ENCODE assay signal across 1 cellular context in the genomic region with DNA sequence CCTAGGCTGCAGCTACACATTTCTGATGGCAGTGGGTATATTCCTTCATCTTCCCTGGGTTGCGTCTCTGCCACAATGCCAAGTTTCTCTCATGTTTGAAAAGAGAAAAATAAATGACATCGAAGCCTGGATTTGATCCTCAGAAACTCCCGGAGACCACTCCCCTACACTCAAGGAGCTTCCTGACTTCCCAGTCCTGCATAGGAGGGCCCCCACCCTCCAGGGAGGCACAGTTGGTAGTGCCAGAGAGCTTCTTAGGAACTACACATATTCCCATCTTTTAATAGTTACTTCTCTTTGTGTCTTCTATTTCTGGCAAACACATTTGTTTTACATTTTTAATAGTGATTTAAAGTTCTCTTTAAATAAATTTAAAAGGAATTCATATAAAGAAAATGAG.
TF ChIP-seq lines count a peak whose summit lies in the region.

No MANE protein-coding gene starts in this region.

TF ChIP-seq in WTC11, 78 proteins besides CTCF, POLR2A, EP300 and RAD21 (continued from another document):
- TF ChIP-seq, protein P1, sequence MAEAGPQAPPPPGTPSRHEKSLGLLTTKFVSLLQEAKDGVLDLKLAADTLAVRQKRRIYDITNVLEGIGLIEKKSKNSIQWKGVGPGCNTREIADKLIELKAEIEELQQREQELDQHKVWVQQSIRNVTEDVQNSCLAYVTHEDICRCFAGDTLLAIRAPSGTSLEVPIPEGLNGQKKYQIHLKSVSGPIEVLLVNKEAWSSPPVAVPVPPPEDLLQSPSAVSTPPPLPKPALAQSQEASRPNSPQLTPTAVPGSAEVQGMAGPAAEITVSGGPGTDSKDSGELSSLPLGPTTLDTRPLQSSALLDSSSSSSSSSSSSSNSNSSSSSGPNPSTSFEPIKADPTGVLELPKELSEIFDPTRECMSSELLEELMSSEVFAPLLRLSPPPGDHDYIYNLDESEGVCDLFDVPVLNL (CRISPR knock-in tag; IDR thresholded peaks at IDR 0.05; ENCODE audit: borderline replicate concordance, low read depth): no peak
- TF ChIP-seq, protein P2, sequence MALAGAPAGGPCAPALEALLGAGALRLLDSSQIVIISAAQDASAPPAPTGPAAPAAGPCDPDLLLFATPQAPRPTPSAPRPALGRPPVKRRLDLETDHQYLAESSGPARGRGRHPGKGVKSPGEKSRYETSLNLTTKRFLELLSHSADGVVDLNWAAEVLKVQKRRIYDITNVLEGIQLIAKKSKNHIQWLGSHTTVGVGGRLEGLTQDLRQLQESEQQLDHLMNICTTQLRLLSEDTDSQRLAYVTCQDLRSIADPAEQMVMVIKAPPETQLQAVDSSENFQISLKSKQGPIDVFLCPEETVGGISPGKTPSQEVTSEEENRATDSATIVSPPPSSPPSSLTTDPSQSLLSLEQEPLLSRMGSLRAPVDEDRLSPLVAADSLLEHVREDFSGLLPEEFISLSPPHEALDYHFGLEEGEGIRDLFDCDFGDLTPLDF (CRISPR knock-in tag; IDR thresholded peaks at IDR 0.05): no peak
- TF ChIP-seq NR3C1 (CRISPR knock-in tag; conservative IDR thresholded peaks at IDR 0.05; ENCODE audit: low read depth) (no peak), TCF7 (CRISPR knock-in tag; IDR thresholded peaks at IDR 0.05; ENCODE audit: low read depth) (no peak), ZNF232 (CRISPR knock-in tag; IDR thresholded peaks at IDR 0.05) (no peak), FOXK1 (CRISPR knock-in tag; IDR thresholded peaks at IDR 0.05) (no peak), GRHL2 (CRISPR knock-in tag; IDR thresholded peaks at IDR 0.05; ENCODE audit: insufficient replicate concordance, severe bottlenecking) (no peak), SP1 (CRISPR knock-in tag; conservative IDR thresholded peaks at IDR 0.05) (no peak), ZNF121 (CRISPR knock-in tag; IDR thresholded peaks at IDR 0.05) (no peak)
- TF ChIP-seq, protein P3, sequence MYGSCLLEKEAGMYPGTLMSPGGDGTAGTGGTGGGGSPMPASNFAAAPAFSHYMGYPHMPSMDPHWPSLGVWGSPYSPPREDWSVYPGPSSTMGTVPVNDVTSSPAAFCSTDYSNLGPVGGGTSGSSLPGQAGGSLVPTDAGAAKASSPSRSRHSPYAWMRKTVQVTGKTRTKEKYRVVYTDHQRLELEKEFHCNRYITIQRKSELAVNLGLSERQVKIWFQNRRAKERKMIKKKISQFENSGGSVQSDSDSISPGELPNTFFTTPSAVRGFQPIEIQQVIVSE (CRISPR knock-in tag; IDR thresholded peaks at IDR 0.05; ENCODE audit: borderline replicate concordance): no peak
- TF ChIP-seq, protein P4, sequence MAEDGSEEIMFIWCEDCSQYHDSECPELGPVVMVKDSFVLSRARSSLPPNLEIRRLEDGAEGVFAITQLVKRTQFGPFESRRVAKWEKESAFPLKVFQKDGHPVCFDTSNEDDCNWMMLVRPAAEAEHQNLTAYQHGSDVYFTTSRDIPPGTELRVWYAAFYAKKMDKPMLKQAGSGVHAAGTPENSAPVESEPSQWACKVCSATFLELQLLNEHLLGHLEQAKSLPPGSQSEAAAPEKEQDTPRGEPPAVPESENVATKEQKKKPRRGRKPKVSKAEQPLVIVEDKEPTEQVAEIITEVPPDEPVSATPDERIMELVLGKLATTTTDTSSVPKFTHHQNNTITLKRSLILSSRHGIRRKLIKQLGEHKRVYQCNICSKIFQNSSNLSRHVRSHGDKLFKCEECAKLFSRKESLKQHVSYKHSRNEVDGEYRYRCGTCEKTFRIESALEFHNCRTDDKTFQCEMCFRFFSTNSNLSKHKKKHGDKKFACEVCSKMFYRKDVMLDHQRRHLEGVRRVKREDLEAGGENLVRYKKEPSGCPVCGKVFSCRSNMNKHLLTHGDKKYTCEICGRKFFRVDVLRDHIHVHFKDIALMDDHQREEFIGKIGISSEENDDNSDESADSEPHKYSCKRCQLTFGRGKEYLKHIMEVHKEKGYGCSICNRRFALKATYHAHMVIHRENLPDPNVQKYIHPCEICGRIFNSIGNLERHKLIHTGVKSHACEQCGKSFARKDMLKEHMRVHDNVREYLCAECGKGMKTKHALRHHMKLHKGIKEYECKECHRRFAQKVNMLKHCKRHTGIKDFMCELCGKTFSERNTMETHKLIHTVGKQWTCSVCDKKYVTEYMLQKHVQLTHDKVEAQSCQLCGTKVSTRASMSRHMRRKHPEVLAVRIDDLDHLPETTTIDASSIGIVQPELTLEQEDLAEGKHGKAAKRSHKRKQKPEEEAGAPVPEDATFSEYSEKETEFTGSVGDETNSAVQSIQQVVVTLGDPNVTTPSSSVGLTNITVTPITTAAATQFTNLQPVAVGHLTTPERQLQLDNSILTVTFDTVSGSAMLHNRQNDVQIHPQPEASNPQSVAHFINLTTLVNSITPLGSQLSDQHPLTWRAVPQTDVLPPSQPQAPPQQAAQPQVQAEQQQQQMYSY (CRISPR knock-in tag; IDR thresholded peaks at IDR 0.05): no peak
- TF ChIP-seq, protein P5, sequence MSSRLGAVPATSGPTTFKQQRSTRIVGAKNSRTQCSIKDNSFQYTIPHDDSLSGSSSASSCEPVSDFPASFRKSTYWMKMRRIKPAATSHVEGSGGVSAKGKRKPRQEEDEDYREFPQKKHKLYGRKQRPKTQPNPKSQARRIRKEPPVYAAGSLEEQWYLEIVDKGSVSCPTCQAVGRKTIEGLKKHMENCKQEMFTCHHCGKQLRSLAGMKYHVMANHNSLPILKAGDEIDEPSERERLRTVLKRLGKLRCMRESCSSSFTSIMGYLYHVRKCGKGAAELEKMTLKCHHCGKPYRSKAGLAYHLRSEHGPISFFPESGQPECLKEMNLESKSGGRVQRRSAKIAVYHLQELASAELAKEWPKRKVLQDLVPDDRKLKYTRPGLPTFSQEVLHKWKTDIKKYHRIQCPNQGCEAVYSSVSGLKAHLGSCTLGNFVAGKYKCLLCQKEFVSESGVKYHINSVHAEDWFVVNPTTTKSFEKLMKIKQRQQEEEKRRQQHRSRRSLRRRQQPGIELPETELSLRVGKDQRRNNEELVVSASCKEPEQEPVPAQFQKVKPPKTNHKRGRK (CRISPR knock-in tag; IDR thresholded peaks at IDR 0.05; ENCODE audit: borderline replicate concordance): no peak
- TF ChIP-seq, protein P6, sequence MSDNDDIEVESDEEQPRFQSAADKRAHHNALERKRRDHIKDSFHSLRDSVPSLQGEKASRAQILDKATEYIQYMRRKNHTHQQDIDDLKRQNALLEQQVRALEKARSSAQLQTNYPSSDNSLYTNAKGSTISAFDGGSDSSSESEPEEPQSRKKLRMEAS (CRISPR knock-in tag; IDR thresholded peaks at IDR 0.05): no peak
TF ChIP-seq in WTC11: peak in this region for 0.
